8 cellular contexts compared by ENCODE assay signal in the genomic region with DNA sequence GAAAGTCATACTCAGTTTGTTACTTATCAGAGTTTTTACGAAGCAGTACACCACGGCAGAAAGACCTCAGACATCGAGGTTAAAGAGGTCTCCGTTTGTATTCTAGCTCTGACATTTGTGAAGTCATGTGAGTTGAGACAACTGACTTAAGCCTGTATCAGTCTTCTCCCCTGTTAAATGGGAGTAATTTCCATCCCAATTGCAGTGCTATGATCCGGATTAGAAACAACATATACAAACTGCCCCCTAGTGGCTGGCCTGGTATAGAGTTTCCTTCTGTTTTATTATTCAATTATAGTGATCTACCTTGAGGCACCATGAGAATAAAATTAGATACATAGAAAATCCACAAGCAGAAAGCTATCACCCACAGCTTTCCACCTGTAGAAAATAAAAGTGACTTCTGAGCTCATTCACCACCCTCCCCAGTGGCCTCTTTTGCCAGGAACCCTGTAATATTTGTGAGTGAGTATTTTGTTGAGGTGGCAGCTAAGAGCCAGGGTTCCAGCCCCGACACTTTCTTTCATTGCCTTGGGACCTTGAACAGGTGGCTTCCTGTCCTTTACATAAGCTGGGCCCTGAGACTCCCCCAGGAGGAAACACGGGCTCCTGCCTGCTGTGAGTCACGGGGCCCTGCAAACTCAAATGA.
DNase-seq lines count a peak whose midpoint lies in the region; ATAC-seq and TF ChIP-seq lines count a peak whose summit lies in the region.

No MANE protein-coding gene starts in this region.

- H3K4me1 Mint-ChIP-seq in chondrocyte (ENCODE audit: low read depth) (peaks cover 4% of the 10 kb centered on the region), T-cell (no peaks in the 10 kb centered on the region)

- CTCF ChIA-PET in T-cell (lab: Charles Lee): no interaction called here

- peak; percentile 72 for TF ChIP-seq CTCF in chondrocyte (IDR thresholded peaks at IDR 0.05)

- no peak overlapping the region for H3K4me3 Mint-ChIP-seq in chondrocyte (ENCODE audit: unreplicated experiment)
- no peak overlapping the region for H3K4me3 Mint-ChIP-seq in T-cell

- H3K27ac Mint-ChIP-seq in chondrocyte (ENCODE audit: unreplicated experiment) (no peak overlapping the region), T-cell (no peak overlapping the region)

- H3K27me3 Mint-ChIP-seq in chondrocyte (ENCODE audit: low read depth) (no peaks in the 10 kb centered on the region), T-cell (peaks cover 1 to 3% of the 10 kb centered on the region in 2 donors)

- peak; percentile 3 to 17 for DNase-seq in activated CD4-positive, alpha-beta T cell treated with anti-CD3 and anti-CD28 coated beads for 24 hours (ENCODE audit: low read depth in 2 of 2)
- DNase-seq in activated CD4-positive, alpha-beta T cell treated with anti-CD3 and anti-CD28 coated beads, Interleukin-2, amount 50 U/mL, for 4 hours: no peak
- DNase-seq in LoVo (ENCODE audit: low spot score): peak; percentile 26
- no peak for DNase-seq in chondrocyte (ENCODE audit: low spot score)
- DNase-seq in pons (ENCODE audit: low spot score): peak; percentile 29
- DNase-seq in NCI-H1105 (lab: John Stamatoyannopoulos, UW): no peak
- DNase-seq in T-cell: no peak

- H3K36me3 Mint-ChIP-seq in chondrocyte (ENCODE audit: low read depth): no peaks in the 10 kb centered on the region
- no peaks in the 10 kb centered on the region for H3K36me3 Mint-ChIP-seq in T-cell

- ATAC-seq in GM21825 (IDR thresholded peaks at IDR 0.05; ENCODE audit: unreplicated experiment): no peak
- ATAC-seq in T-cell (replicated peaks in 1 of 4): no peak

- H3K9me3 Mint-ChIP-seq in chondrocyte (ENCODE audit: low read depth) (peaks cover 8% of the 10 kb centered on the region), T-cell (no peaks in the 10 kb centered on the region)

- POLR2A ChIA-PET in T-cell (lab: Charles Lee): no interaction called here

Comparison
In these comparisons a context has a peak if more than half of its experiments do, and no peak if none do; other contexts are left out.
1. DNase-seq: peak in activated CD4-positive, alpha-beta T cell treated with anti-CD3 and anti-CD28 coated beads for 24 hours (2 of 2), LoVo (single experiment) and pons (single experiment); none in activated CD4-positive, alpha-beta T cell treated with anti-CD3 and anti-CD28 coated beads, Interleukin-2, amount 50 U/mL, for 4 hours (0 of 2), chondrocyte (single experiment), NCI-H1105 (single experiment) and T-cell (0 of 34).